In the genomic region with DNA sequence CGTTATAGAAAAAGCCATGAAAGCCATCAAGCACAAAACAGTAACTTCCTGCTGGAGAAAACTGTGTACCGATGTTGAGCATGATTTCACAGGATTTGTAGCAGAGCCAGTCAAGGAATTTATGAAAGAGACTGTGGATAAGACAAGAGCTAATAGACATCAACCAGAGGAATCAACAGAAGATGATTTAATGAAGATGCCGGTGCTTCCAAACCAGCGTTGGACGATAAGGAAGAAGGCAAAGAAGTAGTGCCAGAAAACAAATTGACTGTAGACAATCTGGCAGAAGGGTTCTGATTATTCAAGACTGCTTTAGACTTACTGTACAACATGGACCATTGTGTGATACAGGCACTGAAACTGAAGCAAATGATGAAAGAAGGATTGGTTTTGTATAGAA, we compare ENCODE assay signal across 16 cellular contexts. TPM values are rescaled to one million over a fixed set of nuclear protein-coding genes. Genes with fewer than 3 reads are reported as not detected.
DNase-seq lines count a peak whose midpoint lies in the region; ATAC-seq lines count a peak whose summit lies in the region.
"Had no signal": no experiment of that assay in that cellular context is flagged by ENCODE, and none has a peak within 500 bp of the region (broad histone marks: within the 10 kb centered on the region; RNA-seq: fewer than 3 reads in every experiment).

No MANE protein-coding gene starts in this region.

- peak overlapping the region; percentile 3 for H3K27ac Mint-ChIP-seq in activated CD4-positive, alpha-beta T cell treated with anti-CD3 and anti-CD28 coated beads, Interleukin-2, amount 10 ng/mL, durations not matched to agents 24 days and 14 days
- H3K27ac Mint-ChIP-seq in IgD-negative memory B cell (peak overlapping the region in 2 of 3 donors; percentile 27 to 71), memory B cell (peak overlapping the region; percentile 9)

- no peak for DNase-seq in activated CD4-positive, alpha-beta T cell treated with anti-CD3 and anti-CD28 coated beads, Interleukin-2, amount 10 ng/mL, durations not matched to agents 24 days and 14 days
- DNase-seq in activated CD4-positive, alpha-beta T cell treated with anti-CD3 and anti-CD28 coated beads, Interleukin-2, amount 50 U/mL, for 4 hours, result no peak
- DNase-seq in memory B cell (ENCODE audit: low spot score in 2 of 2), result no peak
- DNase-seq in stimulated activated CD4-positive, alpha-beta T cell treated with anti-CD3 and anti-CD28 coated beads, Interleukin-2, amount 100 ng/mL, for 24 hours, result no peak
- DNase-seq in activated T-cell treated with anti-CD3 and anti-CD28 coated beads, Interleukin-2, amount 50 U/mL, for 48 hours, result no peak
- DNase-seq in Kasumi-1 (lab: John Stamatoyannopoulos, UW), result no peak
- DNase-seq: DMS79; KBM-7; NCI-H1048; NCI-H345; NCI-H69; NK-92 treated with Interleukin-12 subunit alpha and Interleukin-12 subunit beta, amount 100 ng/mL, for 24 hours; PC-3 had no signal

- peaks cover 11% of the 10 kb centered on the region for H3K36me3 Mint-ChIP-seq in activated CD4-positive, alpha-beta T cell treated with anti-CD3 and anti-CD28 coated beads, Interleukin-2, amount 10 ng/mL, durations not matched to agents 24 days and 14 days (ENCODE audit: low read depth)
- peaks cover 3% of the 10 kb centered on the region for H3K36me3 Mint-ChIP-seq in IgD-negative memory B cell
- no peaks in the 10 kb centered on the region for H3K36me3 Mint-ChIP-seq in memory B cell

- no peak for ATAC-seq in memory B cell (ENCODE audit: low read depth)
- ATAC-seq: PC-3 had no signal

- no peak overlapping the region for H3K9ac ChIP-seq in skeletal muscle tissue (ENCODE audit: low read depth in 1 of 3, low read length in 3 of 3)

- H3K9me3 ChIP-seq in skeletal muscle tissue (ENCODE audit: control insufficient read depth in 3 of 3, low read length in 3 of 3), result no peaks in the 10 kb centered on the region

- intact Hi-C loops in activated CD4-positive, alpha-beta T cell treated with anti-CD3 and anti-CD28 coated beads, Interleukin-2, amount 10 ng/mL, durations not matched to agents 24 days and 14 days (cut with micrococcal nuclease), result no loop called here

- peaks cover 7% of the 10 kb centered on the region for H3K4me1 Mint-ChIP-seq in activated CD4-positive, alpha-beta T cell treated with anti-CD3 and anti-CD28 coated beads, Interleukin-2, amount 10 ng/mL, durations not matched to agents 24 days and 14 days
- peaks cover 3 to 13% (median 5%) of the 10 kb centered on the region in 3 donors for H3K4me1 Mint-ChIP-seq in IgD-negative memory B cell
- peaks cover 6% of the 10 kb centered on the region for H3K4me1 Mint-ChIP-seq in memory B cell

- peak overlapping the region; percentile 73 for H3K27ac ChIP-seq in skeletal muscle tissue (ENCODE audit: low read depth, low read length)

- H3K9me3 Mint-ChIP-seq in activated CD4-positive, alpha-beta T cell treated with anti-CD3 and anti-CD28 coated beads, Interleukin-2, amount 10 ng/mL, durations not matched to agents 24 days and 14 days, result no peaks in the 10 kb centered on the region
- H3K9me3 Mint-ChIP-seq in IgD-negative memory B cell, result no peaks in the 10 kb centered on the region
- no peaks in the 10 kb centered on the region for H3K9me3 Mint-ChIP-seq in memory B cell
- H3K9me3 Mint-ChIP-seq: CD14-positive monocyte had no signal

- H3K36me3 ChIP-seq in skeletal muscle tissue (ENCODE audit: control insufficient read depth in 3 of 3, insufficient read depth in 3 of 3, low read length in 3 of 3), result peaks cover 0 to 3% (median 0%) of the 10 kb centered on the region in 3 donors

- H3K4me1 ChIP-seq in skeletal muscle tissue (ENCODE audit: control insufficient read depth in 3 of 3, insufficient read depth in 3 of 3, low read length in 3 of 3), result peaks cover 48 to 56% (median 52%) of the 10 kb centered on the region in 3 donors

- H3K4me3 ChIP-seq in skeletal muscle tissue (ENCODE audit: low read length in 3 of 3), result no peak overlapping the region

- H3K4me3 Mint-ChIP-seq in activated CD4-positive, alpha-beta T cell treated with anti-CD3 and anti-CD28 coated beads, Interleukin-2, amount 10 ng/mL, durations not matched to agents 24 days and 14 days, result no peak overlapping the region
- no peak overlapping the region for H3K4me3 Mint-ChIP-seq in IgD-negative memory B cell
- no peak overlapping the region for H3K4me3 Mint-ChIP-seq in memory B cell
- H3K4me3 Mint-ChIP-seq: CD14-positive monocyte had no signal

- H3K27me3 ChIP-seq in skeletal muscle tissue (ENCODE audit: control insufficient read depth in 3 of 3, insufficient read depth in 3 of 3, low read length in 3 of 3), result no peaks in the 10 kb centered on the region

- no peaks in the 10 kb centered on the region for H3K27me3 Mint-ChIP-seq in activated CD4-positive, alpha-beta T cell treated with anti-CD3 and anti-CD28 coated beads, Interleukin-2, amount 10 ng/mL, durations not matched to agents 24 days and 14 days
- H3K27me3 Mint-ChIP-seq in IgD-negative memory B cell (no peaks in the 10 kb centered on the region), memory B cell (no peaks in the 10 kb centered on the region)

RNA-seq across cellular contexts. Expression of a gene that starts 49.5 kb away (rescaled TPM):
- total RNA-seq in activated CD4-positive, alpha-beta T cell treated with anti-CD3 and anti-CD28 coated beads, Interleukin-2, amount 10 ng/mL, durations not matched to agents 24 days and 14 days, result 7.9 and 8.2 TPM in 2 replicates
- polyA plus RNA-seq in IgD-negative memory B cell, result 0.19 TPM
- total RNA-seq in skeletal muscle tissue, result 1.0 TPM
